ENCODE assay signal across 31 cellular contexts in genomic region chr4:85854543-85854942, GRCh38.
A peak's percentile ranks its signal among the peaks of the same experiment; 100 is the strongest.
DNase-seq lines count a peak whose midpoint lies in the region; ATAC-seq, FAIRE-seq and TF ChIP-seq lines count a peak whose summit lies in the region.
"Had no signal": no experiment of that assay in that cellular context is flagged by ENCODE, and none has a peak within 500 bp of the region (broad histone marks: within the 10 kb centered on the region; RNA-seq: fewer than 3 reads in every experiment).

No MANE protein-coding gene starts in this region.

- DNase-seq in EH (ENCODE audit: low read depth) (peak; percentile 32), RCC 7860 (ENCODE audit: low spot score) (peak; percentile 8), fibroblast of pulmonary artery (ENCODE audit: low read depth) (peak; percentile 21), pulmonary artery endothelial cell (ENCODE audit: low read depth, low spot score) (peak; percentile 19), posterior cingulate gyrus (no peak)
- DNase-seq: activated CD4-positive, alpha-beta T cell treated with anti-CD3 and anti-CD28 coated beads for 4 hours; activated CD8-positive, alpha-beta memory T cell treated with anti-CD3 and anti-CD28 coated beads for 24 hours; activated T-cell treated with anti-CD3 and anti-CD28 coated beads for 4 hours; amygdala; Caco-2; DMS53; H7; KG1; kidney; lower lobe of right lung; MM.1S; mucosa of descending colon; NCI-H187 treated with DMSO at 0.1 percent for 48 hours; PC-9; right lobe of liver; stimulated activated CD4-positive, alpha-beta T cell treated with anti-CD3 and anti-CD28 coated beads, Interleukin-4, amount 100 ng/mL, for 1 hour; SW 1271; T-helper 9 cell; WERI-Rb-1 had no signal

- no peak for ATAC-seq in HG03135 (IDR thresholded peaks at IDR 0.05; ENCODE audit: unreplicated experiment)
- ATAC-seq in GM19397 (IDR thresholded peaks at IDR 0.05; ENCODE audit: unreplicated experiment): no peak
- ATAC-seq: activated naive CD4-positive, alpha-beta T cell treated with anti-CD3 and anti-CD28 coated beads, Interleukin-2, amount 50 U/mL, for 72 hours; lower lobe of right lung; mucosa of descending colon; right lobe of liver had no signal

- no peak overlapping the region for H3K4me3 ChIP-seq in fibroblast of pulmonary artery (replicated peaks; ENCODE audit: low read depth, low read length)
- H3K4me3 ChIP-seq: BLaER1 treated with 17β-estradiol and CSF1 and Interleukin-3, amounts not matched to agents 10 nM and 100 nM; breast epithelium; lower lobe of right lung; mucosa of descending colon; PC-9; right lobe of liver; tibial nerve had no signal

- FAIRE-seq in RCC 7860 (lab: Jason Lieb, UNC): no peak
- FAIRE-seq: GM12892 had no signal

- TF ChIP-seq CTCF in fibroblast of pulmonary artery (IDR thresholded peaks at IDR 0.05; ENCODE audit: low read length, missing control alignments): no peak

- intact Hi-C loops in posterior cingulate gyrus (cut with DNase I): no loop called here

Comparison
In these comparisons a context has a peak if more than half of its experiments do, and no peak if none do; other contexts are left out.
1. DNase-seq: peak in EH (single experiment), RCC 7860 (single experiment), fibroblast of pulmonary artery (single experiment) and pulmonary artery endothelial cell (single experiment); none in posterior cingulate gyrus (0 of 10).